Comparison of ENCODE assay signal across 9 cellular contexts in genomic region chr6:33771342-33772113, GRCh38. TPM values are rescaled to one million over a fixed set of nuclear protein-coding genes. Genes with fewer than 3 reads are reported as not detected.
DNase-seq lines count a peak whose midpoint lies in the region; ATAC-seq and TF ChIP-seq lines count a peak whose summit lies in the region.
"Had no signal": no experiment of that assay in that cellular context is flagged by ENCODE, and none has a peak within 500 bp of the region (broad histone marks: within the 10 kb centered on the region; RNA-seq: fewer than 3 reads in every experiment).

No MANE protein-coding gene starts in this region.

- peak; percentile 80 for ATAC-seq in CD4-positive, alpha-beta T cell (ENCODE audit: poor library complexity)
- ATAC-seq in HG02885 (IDR thresholded peaks at IDR 0.05; ENCODE audit: poor library complexity, unreplicated experiment) (peak; percentile 46), GM21529 (IDR thresholded peaks at IDR 0.05; ENCODE audit: unreplicated experiment) (no peak)
- peak; percentile 74 to 77 for ATAC-seq in natural killer cell treated with Interleukin-12 subunit alpha and Interleukin-12 subunit beta and Interleukin-15 and Interleukin-18, amount 100 ng/mL, for 72 hours
- ATAC-seq in stimulated activated naive B cell treated with anti-CD40 and anti-IgM and Interleukin-4, amounts not matched to agents 10 μg/mL and 1 μg/mL and 100 μg/mL, for 72 hours (replicated peaks), result peak; percentile 67 to 80

- intact Hi-C loops in CD4-positive, alpha-beta T cell (cut with DNase I, micrococcal nuclease), result loop anchor here (1.0 kb wide), 2 partner anchors 256 to 383 kb away; no protein-coding TSS in a partner anchor

- TF ChIP-seq CTCF in CD4-positive, alpha-beta T cell (IDR thresholded peaks at IDR 0.05), result peak; percentile 94
- peak; percentile 62 for TF ChIP-seq CTCF in OCI-LY3 (IDR thresholded peaks at IDR 0.05; ENCODE audit: low read depth, low read length)
- peak; percentile 45 for TF ChIP-seq CTCF in fibroblast of mammary gland (conservative IDR thresholded peaks at IDR 0.05; ENCODE audit: control insufficient read depth, insufficient read depth, low read depth, low read length)

- no peaks in the 10 kb centered on the region for H3K79me2 ChIP-seq in OCI-LY3 (ENCODE audit: low read length)

- H3K36me3 Mint-ChIP-seq in CD4-positive, alpha-beta T cell (ENCODE audit: low read depth), result peaks cover 45% of the 10 kb centered on the region
- no peaks in the 10 kb centered on the region for H3K36me3 Mint-ChIP-seq in natural killer cell treated with Interleukin-12 subunit alpha and Interleukin-12 subunit beta and Interleukin-15 and Interleukin-18, amount 100 ng/mL, for 72 hours
- peaks cover 31 to 32% of the 10 kb centered on the region in 2 donors for H3K36me3 Mint-ChIP-seq in stimulated activated naive B cell treated with anti-CD40 and anti-IgM and Interleukin-4, amounts not matched to agents 10 μg/mL and 1 μg/mL and 100 μg/mL, for 72 hours

- H3K27ac Mint-ChIP-seq in CD4-positive, alpha-beta T cell, result peak overlapping the region; percentile 61
- H3K27ac Mint-ChIP-seq in natural killer cell treated with Interleukin-12 subunit alpha and Interleukin-12 subunit beta and Interleukin-15 and Interleukin-18, amount 100 ng/mL, for 72 hours, result no peak overlapping the region
- no peak overlapping the region for H3K27ac Mint-ChIP-seq in stimulated activated naive B cell treated with anti-CD40 and anti-IgM and Interleukin-4, amounts not matched to agents 10 μg/mL and 1 μg/mL and 100 μg/mL, for 72 hours

- H3K27me3 ChIP-seq in CD4-positive, alpha-beta T cell (ENCODE audit: control insufficient read depth, insufficient read depth, low read length), result no peaks in the 10 kb centered on the region
- no peaks in the 10 kb centered on the region for H3K27me3 ChIP-seq in OCI-LY3 (ENCODE audit: low read depth, low read length)

- H4K20me1 ChIP-seq in OCI-LY3 (ENCODE audit: insufficient read depth, low read length), result no peaks in the 10 kb centered on the region

- no peaks in the 10 kb centered on the region for H3K4me1 ChIP-seq in OCI-LY3 (ENCODE audit: low read length)

- H3K9me3 Mint-ChIP-seq in CD4-positive, alpha-beta T cell, result no peaks in the 10 kb centered on the region
- H3K9me3 Mint-ChIP-seq in natural killer cell treated with Interleukin-12 subunit alpha and Interleukin-12 subunit beta and Interleukin-15 and Interleukin-18, amount 100 ng/mL, for 72 hours, result no peaks in the 10 kb centered on the region
- peaks cover 0 to 2% of the 10 kb centered on the region in 2 donors for H3K9me3 Mint-ChIP-seq in stimulated activated naive B cell treated with anti-CD40 and anti-IgM and Interleukin-4, amounts not matched to agents 10 μg/mL and 1 μg/mL and 100 μg/mL, for 72 hours
- H3K9me3 Mint-ChIP-seq: T-helper 1 cell treated with Interleukin-12 subunit alpha and Interleukin-12 subunit beta and Interleukin-4 antibody, amounts not matched to agents 30 μg/mL and 1 μg/mL, for 36 hours had no signal

- H3K27me3 Mint-ChIP-seq in CD4-positive, alpha-beta T cell, result no peaks in the 10 kb centered on the region
- H3K27me3 Mint-ChIP-seq in natural killer cell treated with Interleukin-12 subunit alpha and Interleukin-12 subunit beta and Interleukin-15 and Interleukin-18, amount 100 ng/mL, for 72 hours, result peaks cover 0 to 7% of the 10 kb centered on the region in 2 donors
- H3K27me3 Mint-ChIP-seq in stimulated activated naive B cell treated with anti-CD40 and anti-IgM and Interleukin-4, amounts not matched to agents 10 μg/mL and 1 μg/mL and 100 μg/mL, for 72 hours, result peaks cover 7 to 17% of the 10 kb centered on the region in 2 donors

- H2AFZ ChIP-seq in OCI-LY3 (ENCODE audit: low read depth, low read length), result no peak overlapping the region

- DNase-seq in CD4-positive, alpha-beta T cell, result peak; percentile 36 to 69 (median 56)
- DNase-seq in activated T-helper 1 cell treated with Interleukin-2 at 50 U/mL for 16 hours (ENCODE audit: low read depth) (peak; percentile 46), fibroblast of mammary gland (ENCODE audit: low read depth) (peak; percentile 84)
- DNase-seq in natural killer cell treated with Interleukin-12 subunit alpha and Interleukin-12 subunit beta and Interleukin-15 and Interleukin-18, amount 100 ng/mL, for 72 hours (ENCODE audit: low spot score), result peak; percentile 69
- peak; percentile 46 for DNase-seq in stimulated activated naive B cell treated with anti-CD40 and anti-IgM and Interleukin-4, amounts not matched to agents 10 μg/mL and 1 μg/mL and 100 μg/mL, for 72 hours

- no peak overlapping the region for H3K4me2 ChIP-seq in OCI-LY3 (ENCODE audit: low read length)

- H3K4me3 ChIP-seq in OCI-LY3 (ENCODE audit: low read length) (no peak overlapping the region), fibroblast of mammary gland (ENCODE audit: control insufficient read depth, low read depth, low read length) (no peak overlapping the region)

- CTCF ChIA-PET in CD4-positive, alpha-beta T cell (lab: Charles Lee), result interaction anchor here (0.6 to 2.8 kb wide), 24 partner anchors 8 to 583 kb away, joined by 3 to 39 read pairs (median 3); partner anchors contain the start of genes GRM4, ITPR3 and UQCC2

- H3K4me1 Mint-ChIP-seq in CD4-positive, alpha-beta T cell (ENCODE audit: low read depth), result peaks cover 17% of the 10 kb centered on the region
- H3K4me1 Mint-ChIP-seq in natural killer cell treated with Interleukin-12 subunit alpha and Interleukin-12 subunit beta and Interleukin-15 and Interleukin-18, amount 100 ng/mL, for 72 hours (ENCODE audit: low read depth in 2 of 2), result peaks cover 0 to 5% of the 10 kb centered on the region in 2 donors
- H3K4me1 Mint-ChIP-seq in stimulated activated naive B cell treated with anti-CD40 and anti-IgM and Interleukin-4, amounts not matched to agents 10 μg/mL and 1 μg/mL and 100 μg/mL, for 72 hours, result peaks cover 3 to 23% of the 10 kb centered on the region in 2 donors

- H3K9me3 ChIP-seq in CD4-positive, alpha-beta T cell (ENCODE audit: control insufficient read depth, low read length), result no peaks in the 10 kb centered on the region
- no peaks in the 10 kb centered on the region for H3K9me3 ChIP-seq in OCI-LY3 (ENCODE audit: insufficient read depth, low read length)

- no peak overlapping the region for H3K4me3 Mint-ChIP-seq in CD4-positive, alpha-beta T cell
- H3K4me3 Mint-ChIP-seq in natural killer cell treated with Interleukin-12 subunit alpha and Interleukin-12 subunit beta and Interleukin-15 and Interleukin-18, amount 100 ng/mL, for 72 hours, result no peak overlapping the region
- no peak overlapping the region for H3K4me3 Mint-ChIP-seq in stimulated activated naive B cell treated with anti-CD40 and anti-IgM and Interleukin-4, amounts not matched to agents 10 μg/mL and 1 μg/mL and 100 μg/mL, for 72 hours
- H3K4me3 Mint-ChIP-seq: T-helper 1 cell treated with Interleukin-12 subunit alpha and Interleukin-12 subunit beta and Interleukin-4 antibody, amounts not matched to agents 30 μg/mL and 1 μg/mL, for 36 hours had no signal

- no peak overlapping the region for H3K9ac ChIP-seq in OCI-LY3 (ENCODE audit: low read length)

- no peak overlapping the region for H3K27ac ChIP-seq in CD4-positive, alpha-beta T cell (ENCODE audit: low read depth, low read length)
- no peak overlapping the region for H3K27ac ChIP-seq in OCI-LY3 (ENCODE audit: low read length)

- peaks cover 5% of the 10 kb centered on the region for H3K36me3 ChIP-seq in OCI-LY3 (replicated peaks; ENCODE audit: low read depth, low read length)

- POLR2A ChIA-PET in CD4-positive, alpha-beta T cell (lab: Charles Lee), result interaction anchor here (0.6 to 2.8 kb wide), 5 partner anchors 8 to 256 kb away, joined by 3 to 10 read pairs (median 5); partner anchors contain the start of gene UQCC2

RNA-seq across cellular contexts. Expression of gene LEMD2, which starts 17.4 kb away (rescaled TPM):
- total RNA-seq in CD4-positive, alpha-beta T cell, result 100 to 1,000 TPM; 122 to 124 TPM
- 10 to 100 TPM; 62.1 to 67.6 TPM for total RNA-seq in natural killer cell treated with Interleukin-12 subunit alpha and Interleukin-12 subunit beta and Interleukin-15 and Interleukin-18, amount 100 ng/mL, for 72 hours

RNA-seq across cellular contexts. Expression of gene IP6K3, which starts 24.8 kb away (rescaled TPM):
- total RNA-seq in CD4-positive, alpha-beta T cell, result not detected
- not detected for total RNA-seq in natural killer cell treated with Interleukin-12 subunit alpha and Interleukin-12 subunit beta and Interleukin-15 and Interleukin-18, amount 100 ng/mL, for 72 hours

RNA-seq across cellular contexts. Expression of gene MLN, which starts 32.3 kb away (rescaled TPM):
- not detected for total RNA-seq in CD4-positive, alpha-beta T cell
- not detected for total RNA-seq in natural killer cell treated with Interleukin-12 subunit alpha and Interleukin-12 subunit beta and Interleukin-15 and Interleukin-18, amount 100 ng/mL, for 72 hours
